In genomic region chr7:41612386-41612785, GRCh38 we compare ENCODE assay signal across 11 cellular contexts.
"Had no signal": no experiment of that assay in that cellular context is flagged by ENCODE, and none has a peak within 500 bp of the region (broad histone marks: within the 10 kb centered on the region; RNA-seq: fewer than 3 reads in every experiment).

No MANE protein-coding gene starts in this region.

- H3K36me3 ChIP-seq: HAP-1 had no signal

- H3K4me1 ChIP-seq: HAP-1 had no signal

- H3K4me2 ChIP-seq: KMS-11 had no signal

- DNase-seq: GM23248, HFFc6, Karpas-422, KBM-7 had no signal

- ATAC-seq: HCT116, HepG2 had no signal

- FAIRE-seq: H1, HepG2 had no signal

- H3K9ac ChIP-seq: GM23248, KMS-11 had no signal

- H3K27ac ChIP-seq: GM23248, HL-60, KMS-11 had no signal

- H3K4me3 ChIP-seq: GM23248, HAP-1 had no signal

- H3K27ac Mint-ChIP-seq: HFFc6, IgD-negative memory B cell had no signal

- H3K27me3 Mint-ChIP-seq: IgD-negative memory B cell had no signal

- H3K4me3 Mint-ChIP-seq: HFFc6, IgD-negative memory B cell had no signal

- H3K36me3 Mint-ChIP-seq: IgD-negative memory B cell had no signal

- H3K9me3 Mint-ChIP-seq: HFFc6 had no signal

- H3K9me3 ChIP-seq: HAP-1 had no signal

- H2AFZ ChIP-seq: GM23248 had no signal
